Comparison of ENCODE assay signal across 32 cellular contexts in the genomic region with DNA sequence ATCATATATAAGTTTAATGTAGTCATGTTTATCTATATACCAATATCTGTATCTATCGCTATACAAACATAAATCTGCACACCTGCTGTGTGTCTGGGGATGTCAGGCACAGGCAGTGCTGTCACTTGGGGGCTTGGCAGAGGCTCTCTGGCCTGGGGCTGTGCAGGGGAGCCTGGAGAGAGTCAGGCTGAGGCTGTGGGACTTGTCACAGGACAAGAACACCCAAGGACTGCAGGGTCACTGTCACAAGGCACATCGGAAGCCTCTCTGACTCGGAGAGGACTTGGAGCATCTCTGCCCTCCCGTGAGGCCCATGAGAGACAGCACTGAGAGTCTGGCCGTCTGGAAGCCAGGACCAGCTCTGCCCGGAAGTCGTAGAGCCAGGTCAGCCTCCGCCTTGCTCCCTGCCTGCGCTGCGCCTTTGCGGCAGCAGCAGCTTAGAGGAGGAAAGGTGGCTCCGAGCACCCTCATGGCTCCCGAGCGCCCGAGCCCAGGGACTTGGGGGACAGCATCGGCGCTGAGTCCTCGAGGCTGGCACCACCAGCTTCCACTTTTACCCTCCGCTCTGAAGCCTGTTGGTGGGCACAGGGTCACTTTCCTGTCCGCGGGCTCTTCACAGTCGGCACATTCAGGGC.
"Had no signal": no experiment of that assay in that cellular context is flagged by ENCODE, and none has a peak within 500 bp of the region (broad histone marks: within the 10 kb centered on the region; RNA-seq: fewer than 3 reads in every experiment).

No MANE protein-coding gene starts in this region.

- ATAC-seq: activated CD8-positive, alpha-beta T cell treated with anti-CD3 and anti-CD28 coated beads for 36 hours; activated naive CD4-positive, alpha-beta T cell treated with anti-CD3 and anti-CD28 coated beads, Interleukin-2, amount 50 U/mL, for 72 hours; activated T-cell treated with anti-CD3 and anti-CD28 coated beads, Interleukin-2, amount 50 U/mL, for 4 hours; activated T-cell treated with anti-CD3 and anti-CD28 coated beads, Interleukin-2, amount 50 U/mL, for 72 hours; activated T-helper 17 cell treated with anti-CD3 and anti-CD28 coated beads, Interleukin-2, amount 50 U/mL, for 72 hours; body of pancreas had no signal

- H3K4me3 ChIP-seq: adrenal gland, body of pancreas, breast epithelium had no signal

- H3K27me3 ChIP-seq: adrenal gland, body of pancreas, brain microvascular endothelial cell, breast epithelium had no signal

- H3K36me3 ChIP-seq: adrenal gland, brain microvascular endothelial cell, breast epithelium had no signal

- DNase-seq: activated B cell treated with CpG ODN at 0.5 μM for 24 hours; activated CD4-positive, alpha-beta memory T cell treated with anti-CD3 and anti-CD28 coated beads for 36 hours; activated CD4-positive, alpha-beta T cell treated with anti-CD3 and anti-CD28 coated beads for 4 hours; activated CD4-positive, alpha-beta T cell treated with anti-CD3 and anti-CD28 coated beads, Interleukin-2, amount 10 ng/mL, durations not matched to agents 24 days and 14 days; activated CD4-positive, alpha-beta T cell treated with anti-CD3 and anti-CD28 coated beads, Interleukin-2, amount 50 U/mL, for 1 hour; activated CD4-positive, alpha-beta T cell treated with anti-CD3 and anti-CD28 coated beads, Interleukin-2, amount 50 U/mL, for 4 hours; activated CD4-positive, CD25-positive, alpha-beta regulatory T cell treated with anti-CD3 and anti-CD28 coated beads, Interleukin-2, amount 50 U/mL, for 72 hours; activated CD8-positive, alpha-beta memory T cell treated with anti-CD3 and anti-CD28 coated beads, Interleukin-2, amount 50 U/mL, for 4 hours; activated CD8-positive, alpha-beta T cell treated with anti-CD3 and anti-CD28 coated beads for 36 hours; activated effector memory CD4-positive, alpha-beta T cell treated with anti-CD3 and anti-CD28 coated beads, Interleukin-2, amount 50 U/mL, for 16 hours; activated gamma-delta T cell treated with Interleukin-2 at 50 U/mL for 16 hours; activated naive CD4-positive, alpha-beta T cell; activated naive CD4-positive, alpha-beta T cell treated with anti-CD3 and anti-CD28 coated beads for 36 hours; activated naive CD4-positive, alpha-beta T cell treated with anti-CD3 and anti-CD28 coated beads, Interleukin-2, amount 50 U/mL, for 16 hours; activated naive CD8-positive, alpha-beta T cell treated with anti-CD3 and anti-CD28 coated beads for 36 hours; activated T-cell treated with anti-CD3 and anti-CD28 coated beads for 4 hours; activated T-cell treated with anti-CD3 and anti-CD28 coated beads, Interleukin-2, amount 50 U/mL, for 1 hour; activated T-cell treated with anti-CD3 and anti-CD28 coated beads, Interleukin-2, amount 50 U/mL, for 4 hours; activated T-cell treated with anti-CD3 and anti-CD28 coated beads, Interleukin-2, amount 50 U/mL, for 72 hours; adrenal gland; amniotic stem cell; aorta; body of pancreas; brain microvascular endothelial cell; central memory CD4-positive, alpha-beta T cell; T-helper 1 cell; T-helper 2 cell; T-helper 9 cell had no signal

- H3K9me3 ChIP-seq: adrenal gland, body of pancreas, breast epithelium had no signal

- H3K4me1 ChIP-seq: adrenal gland, body of pancreas, breast epithelium had no signal

- H3K27ac ChIP-seq: adrenal gland, body of pancreas, brain microvascular endothelial cell, breast epithelium, VCaP had no signal
